14 cellular contexts compared by ENCODE assay signal in the genomic region with DNA sequence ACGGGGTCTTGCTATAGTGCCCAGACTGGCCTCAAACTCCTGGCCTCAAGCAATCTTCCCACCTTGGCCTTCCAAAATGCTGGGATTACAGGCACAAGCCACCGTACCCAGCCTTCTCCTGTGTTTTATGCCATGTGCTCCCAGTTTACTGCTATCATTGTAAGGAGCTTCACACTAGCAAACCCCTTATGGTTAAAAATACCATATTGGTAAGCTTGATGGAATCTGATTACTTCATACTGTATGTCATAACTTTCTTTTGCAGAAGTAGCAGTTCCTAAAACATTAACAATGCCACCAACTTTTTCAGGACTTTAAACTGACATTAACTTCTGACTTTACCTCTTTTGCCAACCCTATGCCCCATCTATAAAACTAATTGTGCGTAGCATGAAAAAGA. TPM values are rescaled to one million over a fixed set of nuclear protein-coding genes. Genes with fewer than 3 reads are reported as not detected.
A peak's percentile ranks its signal among the peaks of the same experiment; 100 is the strongest.
DNase-seq lines count a peak whose midpoint lies in the region; ATAC-seq, FAIRE-seq and TF ChIP-seq lines count a peak whose summit lies in the region.
"Had no signal": no experiment of that assay in that cellular context is flagged by ENCODE, and none has a peak within 500 bp of the region (broad histone marks: within the 10 kb centered on the region; RNA-seq: fewer than 3 reads in every experiment).

No MANE protein-coding gene starts in this region.

- DNase-seq in AG20443 (ENCODE audit: low spot score): peak; percentile 66
- DNase-seq in M059J (ENCODE audit: low read depth): peak; percentile 15
- DNase-seq in amniotic stem cell (lab: John Stamatoyannopoulos, UW): peak; percentile 11
- no peak for DNase-seq in HepG2 (ENCODE audit: low spot score)
- no peak for DNase-seq in NCI-H69 (lab: John Stamatoyannopoulos, UW)
- DNase-seq in esophagus squamous epithelium (lab: John Stamatoyannopoulos, UW): no peak
- DNase-seq: activated CD4-positive, alpha-beta T cell treated with anti-CD3 and anti-CD28 coated beads for 1 hour; activated effector memory CD4-positive, alpha-beta T cell treated with anti-CD3 and anti-CD28 coated beads, Interleukin-2, amount 50 U/mL, for 16 hours; COR-L47; SJCRH30 had no signal

- no peaks in the 10 kb centered on the region for H3K27me3 ChIP-seq in HepG2 (ENCODE audit: control insufficient read depth in 1 of 2, insufficient read depth in 2 of 2, low read length in 2 of 2)
- no peaks in the 10 kb centered on the region for H3K27me3 ChIP-seq in esophagus squamous epithelium
- H3K27me3 ChIP-seq: SJCRH30 had no signal

- intact Hi-C loops in HepG2 (cut with micrococcal nuclease; ENCODE audit: unreplicated experiment) (no loop called here), esophagus squamous epithelium (cut with DNase I) (no loop called here)

- H3K4me1 ChIP-seq in HepG2 (ENCODE audit: insufficient read depth, low read length) (peaks cover 12% of the 10 kb centered on the region; the same call in 1 of the 2 replicates), esophagus squamous epithelium (no peaks in the 10 kb centered on the region)

- in situ Hi-C loops in HepG2 (cut with HindIII; ENCODE audit: extremely low pct_ligation_motif_present, low pct_unique_long_range_greater_than_20kb): loop anchor here (5.0 kb wide), 1 partner anchor 149 kb away; no protein-coding TSS in a partner anchor

- H3K4me3 ChIP-seq in HepG2 (replicated peaks in 1 of 3; ENCODE audit: insufficient read depth in 1 of 3, low read depth in 2 of 3, low read length in 3 of 3) (no peak overlapping the region), esophagus squamous epithelium (no peak overlapping the region)
- H3K4me3 ChIP-seq: coronary artery, SJCRH30 had no signal

- no peak overlapping the region for H3K9ac ChIP-seq in HepG2 (ENCODE audit: insufficient read depth, low read depth, low read length)

- no peak overlapping the region for H2AFZ ChIP-seq in HepG2 (ENCODE audit: low read length)

- H4K20me1 ChIP-seq in HepG2 (ENCODE audit: insufficient read depth, low read length): no peaks in the 10 kb centered on the region

- H3K4me2 ChIP-seq in HepG2 (ENCODE audit: low read depth, low read length): no peak overlapping the region

- WGBS in HepG2 (ENCODE audit: low lambda C conversion rate): 98% methylated on average over 3 of the region's 3 CpGs
- WGBS in esophagus squamous epithelium, 2 donors: 77 to 82% methylated on average over 3 of the region's 3 CpGs

- H3K36me3 ChIP-seq in HepG2 (replicated peaks in 1 of 2; ENCODE audit: control insufficient read depth in 1 of 2, insufficient read depth in 2 of 2, low read length in 2 of 2) (peaks cover 4 to 12% of the 10 kb centered on the region in 2 experiments; a peak in 4 of 5 replicates), esophagus squamous epithelium (peaks cover 0 to 29% (median 0%) of the 10 kb centered on the region in 3 donors)

- no peak for ATAC-seq in HepG2
- ATAC-seq in HG02884 (IDR thresholded peaks at IDR 0.05; ENCODE audit: unreplicated experiment): no peak
- ATAC-seq in GM19395 (IDR thresholded peaks at IDR 0.05; ENCODE audit: unreplicated experiment): no peak
- ATAC-seq: HCT116 had no signal

- no peak for TF ChIP-seq RAD21 in HepG2 (CRISPR knock-in tag; IDR thresholded peaks at IDR 0.05)

- H3K79me2 ChIP-seq in HepG2 (ENCODE audit: insufficient read depth, low read length): no peaks in the 10 kb centered on the region

- no peak overlapping the region for H3K27ac ChIP-seq in HepG2 (ENCODE audit: extremely low read length, insufficient read depth, low read length)
- no peak overlapping the region for H3K27ac ChIP-seq in esophagus squamous epithelium
- H3K27ac ChIP-seq: coronary artery, SJCRH30 had no signal

- CTCF ChIA-PET in HepG2 (lab: Yijun Ruan, JAX; ENCODE audit: low intra/inter-chr PET ratio, low total read pairs): interaction anchor here (2.5 kb wide), 1 partner anchor 145 kb away, joined by 14 read pairs; a partner anchor contains a TSS

- POLR2A ChIA-PET in HepG2 (lab: Yijun Ruan, JAX): no interaction called here

- FAIRE-seq in HepG2 (lab: Jason Lieb, UNC): no peak

- TF ChIP-seq EP300 in HepG2 (IDR thresholded peaks at IDR 0.05; ENCODE audit: low read depth in 2 of 2, low read length in 2 of 2): no peak
- no peak for TF ChIP-seq EP300 in HepG2 (CRISPR knock-in tag; IDR thresholded peaks at IDR 0.05; ENCODE audit: borderline replicate concordance)

- TF ChIP-seq CTCF in HepG2 (CRISPR knock-in tag; IDR thresholded peaks at IDR 0.05): no peak
- TF ChIP-seq CTCF in esophagus squamous epithelium (IDR thresholded peaks at IDR 0.05): no peak

- no peak for TF ChIP-seq POLR2A in HepG2 (IDR thresholded peaks at IDR 0.05; ENCODE audit: insufficient read depth in 1 of 2, low read depth in 2 of 2, low read length in 2 of 2)
- no peak for TF ChIP-seq POLR2A in esophagus squamous epithelium (IDR thresholded peaks at IDR 0.05)

- H3K9me3 ChIP-seq in HepG2 (ENCODE audit: low read length) (no peaks in the 10 kb centered on the region), esophagus squamous epithelium (no peaks in the 10 kb centered on the region)
- H3K9me3 ChIP-seq: SJCRH30 had no signal

- BruUV-seq in HepG2 (replicated peaks; lab: Mats Ljungman, UMichigan): no TSS peak

TF ChIP-seq in HepG2, 621 proteins besides CTCF, POLR2A, EP300 and RAD21:
- peak; percentile 24; the same call in 1 of the 2 replicates for TF ChIP-seq ZNF121 (CRISPR knock-in tag; IDR thresholded peaks at IDR 0.05)
- TF ChIP-seq, protein P1, sequence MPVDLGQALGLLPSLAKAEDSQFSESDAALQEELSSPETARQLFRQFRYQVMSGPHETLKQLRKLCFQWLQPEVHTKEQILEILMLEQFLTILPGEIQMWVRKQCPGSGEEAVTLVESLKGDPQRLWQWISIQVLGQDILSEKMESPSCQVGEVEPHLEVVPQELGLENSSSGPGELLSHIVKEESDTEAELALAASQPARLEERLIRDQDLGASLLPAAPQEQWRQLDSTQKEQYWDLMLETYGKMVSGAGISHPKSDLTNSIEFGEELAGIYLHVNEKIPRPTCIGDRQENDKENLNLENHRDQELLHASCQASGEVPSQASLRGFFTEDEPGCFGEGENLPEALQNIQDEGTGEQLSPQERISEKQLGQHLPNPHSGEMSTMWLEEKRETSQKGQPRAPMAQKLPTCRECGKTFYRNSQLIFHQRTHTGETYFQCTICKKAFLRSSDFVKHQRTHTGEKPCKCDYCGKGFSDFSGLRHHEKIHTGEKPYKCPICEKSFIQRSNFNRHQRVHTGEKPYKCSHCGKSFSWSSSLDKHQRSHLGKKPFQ (CRISPR knock-in tag; IDR thresholded peaks at IDR 0.05; ENCODE audit: insufficient replicate concordance): no peak

RNA-seq across cellular contexts. Expression of a gene that starts 36.2 kb away (rescaled TPM):
- 99.6 and 151 TPM in 2 replicates for total RNA-seq in M059J (2014; rRNA removed; shearing (Covaris generic))
- total RNA-seq in HepG2 (2016; rRNA removed; fragmentation: Illumina TruSeq; extraction: Trizol): 119 and 195 TPM in 2 replicates
- total RNA-seq in HepG2 (2016; cell fraction: cytosol; rRNA removed; fragmentation: Illumina TruSeq; extraction: Trizol; ENCODE audit: low read depth): 26.9 and 29.9 TPM in 2 replicates
- 113 and 190 TPM in 2 replicates for total RNA-seq in HepG2 (2016; cell fraction: insoluble cytoplasmic fraction; rRNA removed; fragmentation: Illumina TruSeq; extraction: Trizol)
- 28.6 and 35.3 TPM in 2 replicates for total RNA-seq in HepG2 (2016; cell fraction: membrane; rRNA removed; fragmentation: Illumina TruSeq; extraction: Trizol)
- 57.8 and 63.9 TPM in 2 replicates for total RNA-seq in HepG2 (2016; cell fraction: nucleus; rRNA removed; fragmentation: Illumina TruSeq; extraction: Trizol)
- polyA plus RNA-seq in HepG2 (2011; rRNA removed): 27.9 and 45.4 TPM in 2 replicates
- 17.0 and 24.6 TPM in 2 replicates for polyA plus RNA-seq in HepG2 (2011; cell fraction: cytosol; rRNA removed)
- polyA plus RNA-seq in HepG2 (2011; cell fraction: nucleus; rRNA removed): 6.3 and 7.8 TPM in 2 replicates
- polyA plus RNA-seq in HepG2 (2012): 35.8 and 57.9 TPM in 2 replicates
- 11.2 and 12.2 TPM in 2 replicates for polyA plus RNA-seq in HepG2 (2016; cell fraction: cytosol; fragmentation: Illumina TruSeq; extraction: Trizol; ENCODE audit: low read depth)
- polyA plus RNA-seq in HepG2 (2016; cell fraction: insoluble cytoplasmic fraction; fragmentation: Illumina TruSeq; extraction: Trizol; ENCODE audit: low read depth): 188 and 191 TPM in 2 replicates
- 15.8 and 17.3 TPM in 2 replicates for polyA plus RNA-seq in HepG2 (2016; cell fraction: membrane; fragmentation: Illumina TruSeq; extraction: Trizol; ENCODE audit: low read depth)
- polyA plus RNA-seq in HepG2 (2016; cell fraction: nucleus; fragmentation: Illumina TruSeq; extraction: Trizol; ENCODE audit: insufficient read depth, low read depth): 62.1 and 66.9 TPM in 2 replicates
- 10.4 and 22.1 TPM in 2 replicates for polyA minus RNA-seq in HepG2 (2011; rRNA and poly(A)+ RNA removed; ENCODE audit: low replicate concordance)
- 18.1 and 25.5 TPM in 2 replicates for polyA minus RNA-seq in HepG2 (2011; cell fraction: cytosol; rRNA and poly(A)+ RNA removed)
- polyA minus RNA-seq in HepG2 (2011; cell fraction: nucleus; rRNA and poly(A)+ RNA removed): 22.9 and 24.2 TPM in 2 replicates
- total RNA-seq in esophagus squamous epithelium: 10 to 100 TPM; 18.7 to 37.2 (median 28.9) TPM

RNA-seq across cellular contexts. Expression of a gene that starts 41.3 kb away (rescaled TPM):
- total RNA-seq in M059J (2014; rRNA removed; shearing (Covaris generic)): 6.8 and 7.8 TPM in 2 replicates
- total RNA-seq in HepG2 (2016; rRNA removed; fragmentation: Illumina TruSeq; extraction: Trizol): 14.0 and 14.7 TPM in 2 replicates
- 1.9 and 2.3 TPM in 2 replicates for total RNA-seq in HepG2 (2016; cell fraction: cytosol; rRNA removed; fragmentation: Illumina TruSeq; extraction: Trizol; ENCODE audit: low read depth)
- 13.3 and 14.9 TPM in 2 replicates for total RNA-seq in HepG2 (2016; cell fraction: insoluble cytoplasmic fraction; rRNA removed; fragmentation: Illumina TruSeq; extraction: Trizol)
- 5.6 and 5.7 TPM in 2 replicates for total RNA-seq in HepG2 (2016; cell fraction: membrane; rRNA removed; fragmentation: Illumina TruSeq; extraction: Trizol)
- total RNA-seq in HepG2 (2016; cell fraction: nucleus; rRNA removed; fragmentation: Illumina TruSeq; extraction: Trizol): 20.0 and 27.8 TPM in 2 replicates
- 19.0 and 21.6 TPM in 2 replicates for polyA plus RNA-seq in HepG2 (2011; rRNA removed)
- polyA plus RNA-seq in HepG2 (2011; cell fraction: cytosol; rRNA removed): 6.3 and 7.9 TPM in 2 replicates
- polyA plus RNA-seq in HepG2 (2011; cell fraction: nucleus; rRNA removed): 37.6 and 40.5 TPM in 2 replicates
- polyA plus RNA-seq in HepG2 (2012): 10.4 and 13.7 TPM in 2 replicates
- 1.4 and 2.0 TPM in 2 replicates for polyA plus RNA-seq in HepG2 (2016; cell fraction: cytosol; fragmentation: Illumina TruSeq; extraction: Trizol; ENCODE audit: low read depth)
- 12.8 and 14.8 TPM in 2 replicates for polyA plus RNA-seq in HepG2 (2016; cell fraction: insoluble cytoplasmic fraction; fragmentation: Illumina TruSeq; extraction: Trizol; ENCODE audit: low read depth)
- polyA plus RNA-seq in HepG2 (2016; cell fraction: membrane; fragmentation: Illumina TruSeq; extraction: Trizol; ENCODE audit: low read depth): 3.1 and 4.1 TPM in 2 replicates
- polyA plus RNA-seq in HepG2 (2016; cell fraction: nucleus; fragmentation: Illumina TruSeq; extraction: Trizol; ENCODE audit: insufficient read depth, low read depth): 48.0 and 48.1 TPM in 2 replicates
- 3.8 and 10.3 TPM in 2 replicates for polyA minus RNA-seq in HepG2 (2011; rRNA and poly(A)+ RNA removed; ENCODE audit: low replicate concordance)
- polyA minus RNA-seq in HepG2 (2011; cell fraction: cytosol; rRNA and poly(A)+ RNA removed): 7.0 and 9.4 TPM in 2 replicates
- polyA minus RNA-seq in HepG2 (2011; cell fraction: nucleus; rRNA and poly(A)+ RNA removed): 63.9 and 66.6 TPM in 2 replicates
- total RNA-seq in esophagus squamous epithelium: 1 to 10 TPM; 2.4 to 7.1 (median 5.7) TPM

Comparison
In these comparisons a context has a peak if more than half of its experiments do, and no peak if none do; other contexts are left out.
1. DNase-seq: peak in AG20443 (single experiment), M059J (single experiment) and amniotic stem cell (single experiment); none in HepG2 (single experiment), NCI-H69 (single experiment) and esophagus squamous epithelium (single experiment).